In the genomic region with DNA sequence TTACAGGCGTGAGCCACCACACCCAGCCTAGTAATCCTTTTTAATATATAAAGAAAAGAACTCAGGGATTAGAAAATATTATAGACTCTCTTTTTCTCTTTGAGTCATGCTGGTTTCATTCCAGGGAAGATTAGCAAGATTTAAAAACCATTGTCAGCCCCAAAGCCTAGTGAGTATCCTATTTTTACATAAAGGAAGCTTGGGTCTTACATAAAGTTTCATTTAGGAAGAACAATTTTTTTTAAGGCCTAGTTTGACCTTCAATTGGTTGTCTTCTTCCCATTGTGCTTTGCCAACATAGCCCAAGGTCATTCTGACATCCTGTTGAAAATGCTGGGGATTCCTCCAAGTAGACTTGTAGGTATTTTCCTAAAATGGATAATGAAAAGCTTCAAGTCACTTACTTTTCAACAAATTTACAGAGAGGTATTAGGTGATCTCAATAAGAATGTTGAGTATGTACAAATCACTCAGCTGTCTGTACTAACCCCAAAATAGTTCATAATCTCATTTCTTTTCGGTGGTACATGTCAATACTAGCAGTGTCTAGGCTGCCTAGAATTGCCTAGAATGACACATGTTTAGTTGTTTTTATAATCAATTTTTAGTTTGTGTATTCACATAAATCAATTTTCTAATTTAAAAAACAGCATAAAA, we compare ENCODE assay signal across 13 cellular contexts. TPM values are rescaled to one million over a fixed set of nuclear protein-coding genes. Genes with fewer than 3 reads are reported as not detected.
DNase-seq lines count a peak whose midpoint lies in the region; ATAC-seq and TF ChIP-seq lines count a peak whose summit lies in the region.
"Had no signal": no experiment of that assay in that cellular context is flagged by ENCODE, and none has a peak within 500 bp of the region (broad histone marks: within the 10 kb centered on the region; RNA-seq: fewer than 3 reads in every experiment).

No MANE protein-coding gene starts in this region.

- intact Hi-C loops in heart left ventricle (cut with DNase I): loop anchor here in 9 of 10 donors (5.0 to 10.0 kb wide), 11 partner anchors 37 to 420 kb away; a partner anchor contains a TSS

- H2BK12ac ChIP-seq in mesenchymal stem cell (ENCODE audit: low read length in 2 of 2): no peak overlapping the region

- H3K27me3 ChIP-seq in GM06990 (replicated peaks; ENCODE audit: control insufficient read depth, insufficient read depth, low read length) (no peaks in the 10 kb centered on the region), mesenchymal stem cell (ENCODE audit: control insufficient read depth in 1 of 2, insufficient read depth in 1 of 2, low read length in 2 of 2) (no peaks in the 10 kb centered on the region), heart left ventricle (no peaks in the 10 kb centered on the region)
- H3K27me3 ChIP-seq: neural progenitor cell, transverse colon had no signal

- ATAC-seq in HG02610 (IDR thresholded peaks at IDR 0.05; ENCODE audit: unreplicated experiment): peak; percentile 13
- ATAC-seq in heart left ventricle: no peak
- ATAC-seq: left colon had no signal

- no peak overlapping the region for H2BK120ac ChIP-seq in mesenchymal stem cell (ENCODE audit: low read depth, low read length)

- TF ChIP-seq CTCF in GM06990 (IDR thresholded peaks at IDR 0.05; ENCODE audit: insufficient read depth, low read length, poor library complexity, severe bottlenecking) (no peak), heart left ventricle (IDR thresholded peaks at IDR 0.05) (no peak)

- no peak overlapping the region for H2BK5ac ChIP-seq in mesenchymal stem cell (ENCODE audit: low read depth, low read length, poor library complexity, severe bottlenecking)

- no peaks in the 10 kb centered on the region for H3K36me3 Mint-ChIP-seq in activated naive CD8-positive, alpha-beta T cell
- H3K36me3 Mint-ChIP-seq: neural progenitor cell had no signal

- no peaks in the 10 kb centered on the region for H3K9me3 ChIP-seq in mesenchymal stem cell (ENCODE audit: control insufficient read depth, low read length)
- no peaks in the 10 kb centered on the region for H3K9me3 ChIP-seq in heart left ventricle
- H3K9me3 ChIP-seq: transverse colon had no signal

- peaks cover 4% of the 10 kb centered on the region for H3K79me1 ChIP-seq in mesenchymal stem cell (replicated peaks; ENCODE audit: low read length, poor library complexity, severe bottlenecking)

- no peak overlapping the region for H3K27ac ChIP-seq in mesenchymal stem cell (ENCODE audit: low read length, poor library complexity, severe bottlenecking)
- H3K27ac ChIP-seq in heart left ventricle: peak overlapping the region in 1 of 12 donors; percentile 12
- H3K27ac ChIP-seq: coronary artery, neural progenitor cell, transverse colon had no signal

- no peak overlapping the region for H3K4me3 Mint-ChIP-seq in activated naive CD8-positive, alpha-beta T cell
- H3K4me3 Mint-ChIP-seq: activated CD4-positive, alpha-beta T cell treated with anti-CD3 and anti-CD28 coated beads, Interleukin-2, amount 10 ng/mL, durations not matched to agents 7 days and 5 days; neural progenitor cell had no signal

- H2BK15ac ChIP-seq in mesenchymal stem cell (ENCODE audit: low read depth, poor library complexity, severe bottlenecking): no peak overlapping the region

- WGBS in mesenchymal stem cell: no CpG with 5 or more reads among the region's 2 CpGs
- 68 to 74% (median 69%) methylated on average over 2 of the region's 2 CpGs for WGBS in heart left ventricle, 4 donors

- H3K18ac ChIP-seq in mesenchymal stem cell (ENCODE audit: low read depth in 1 of 2, low read length in 2 of 2): no peak overlapping the region

- H3K9me3 Mint-ChIP-seq in activated naive CD8-positive, alpha-beta T cell (ENCODE audit: low read depth): no peaks in the 10 kb centered on the region
- H3K9me3 Mint-ChIP-seq: activated CD4-positive, alpha-beta T cell treated with anti-CD3 and anti-CD28 coated beads, Interleukin-2, amount 10 ng/mL, durations not matched to agents 7 days and 5 days; neural progenitor cell had no signal

- no peak overlapping the region for H3K4me3 ChIP-seq in GM06990 (replicated peaks; ENCODE audit: low read depth, low read length)
- no peak overlapping the region for H3K4me3 ChIP-seq in mesenchymal stem cell (ENCODE audit: insufficient read depth in 1 of 2, low read depth in 1 of 2, low read length in 2 of 2)
- H3K4me3 ChIP-seq in heart left ventricle: no peak overlapping the region
- H3K4me3 ChIP-seq: coronary artery, neural progenitor cell, transverse colon had no signal

- H4K91ac ChIP-seq in mesenchymal stem cell (ENCODE audit: low read length): no peak overlapping the region

- H4K8ac ChIP-seq in mesenchymal stem cell (ENCODE audit: low read length): no peak overlapping the region

- H2AK5ac ChIP-seq in mesenchymal stem cell (ENCODE audit: low read length, severe bottlenecking): no peak overlapping the region

- H2AFZ ChIP-seq in mesenchymal stem cell (ENCODE audit: low read depth, low read length): no peak overlapping the region
- H2AFZ ChIP-seq: neural progenitor cell had no signal

- DNase-seq in GM06990 (ENCODE audit: extremely low read depth, insufficient read length): peak; percentile 30
- DNase-seq in mesenchymal stem cell: no peak
- DNase-seq in NCI-H2227 (lab: John Stamatoyannopoulos, UW; ENCODE audit: unreplicated experiment): no peak
- DNase-seq in heart left ventricle: no peak
- DNase-seq in Kasumi-1 (lab: John Stamatoyannopoulos, UW): no peak
- DNase-seq in NCI-H2227 treated with DMSO at 0.1 percent for 48 hours (lab: John Stamatoyannopoulos, UW): no peak
- DNase-seq: activated CD4-positive, alpha-beta T cell treated with anti-CD3 and anti-CD28 coated beads, Interleukin-2, amount 10 ng/mL, durations not matched to agents 7 days and 5 days; left colon; transverse colon had no signal

- H3K36me3 ChIP-seq in GM06990 (ENCODE audit: control insufficient read depth, insufficient read depth, low read length): no peaks in the 10 kb centered on the region
- no peaks in the 10 kb centered on the region for H3K36me3 ChIP-seq in mesenchymal stem cell (ENCODE audit: control insufficient read depth in 1 of 2, insufficient read depth in 2 of 2, low read depth in 1 of 2, low read length in 2 of 2)
- no peaks in the 10 kb centered on the region for H3K36me3 ChIP-seq in heart left ventricle
- H3K36me3 ChIP-seq: neural progenitor cell, transverse colon had no signal

- no peak overlapping the region for H3K23ac ChIP-seq in mesenchymal stem cell (ENCODE audit: low read length in 2 of 2)

- H3K27me3 Mint-ChIP-seq in activated naive CD8-positive, alpha-beta T cell: no peaks in the 10 kb centered on the region
- H3K27me3 Mint-ChIP-seq: activated CD4-positive, alpha-beta T cell treated with anti-CD3 and anti-CD28 coated beads, Interleukin-2, amount 10 ng/mL, durations not matched to agents 7 days and 5 days had no signal

- peak overlapping the region; percentile 70 for H3K27ac Mint-ChIP-seq in activated naive CD8-positive, alpha-beta T cell
- H3K27ac Mint-ChIP-seq: neural progenitor cell had no signal

- H3K14ac ChIP-seq in mesenchymal stem cell (ENCODE audit: low read length in 2 of 2): no peak overlapping the region

- peaks cover 45% of the 10 kb centered on the region for H3K4me1 Mint-ChIP-seq in activated naive CD8-positive, alpha-beta T cell (ENCODE audit: low read depth)

- H3K9ac ChIP-seq in mesenchymal stem cell (ENCODE audit: low read length): peak overlapping the region; percentile 27
- H3K9ac ChIP-seq: neural progenitor cell had no signal

- H3K4me2 ChIP-seq in mesenchymal stem cell (ENCODE audit: low read length, poor library complexity, severe bottlenecking): no peak overlapping the region
- H3K4me2 ChIP-seq: neural progenitor cell had no signal

- TF ChIP-seq POLR2A in heart left ventricle (IDR thresholded peaks at IDR 0.05): no peak

- H3K4me1 ChIP-seq in mesenchymal stem cell (ENCODE audit: control insufficient read depth, insufficient read depth, low read depth, low read length) (peaks cover 1% of the 10 kb centered on the region), heart left ventricle (peaks cover 0 to 30% (median 8%) of the 10 kb centered on the region in 12 donors)

- H3K4ac ChIP-seq in mesenchymal stem cell (ENCODE audit: low read depth in 1 of 2, low read length in 2 of 2): no peak overlapping the region

RNA-seq across cellular contexts. Expression of a gene that starts 4.3 kb away (rescaled TPM):
- polyA plus RNA-seq in mesenchymal stem cell (2013, experiment 1 of 2): 1.3 TPM
- 1.3 TPM for polyA plus RNA-seq in mesenchymal stem cell (2013, experiment 2 of 2)
- 1 to 10 TPM in 1 of 9 donors, under 1 TPM in 7, not detected in 1; 0.04 to 2.0 (median 0.14) TPM for total RNA-seq in heart left ventricle
- polyA plus RNA-seq in heart left ventricle: under 1 TPM in 1 of 2 donors, not detected in 1; 0.04 TPM

RNA-seq across cellular contexts. Expression of a gene that starts 44.9 kb away (rescaled TPM):
- polyA plus RNA-seq in mesenchymal stem cell (2013, experiment 1 of 2): 8.2 TPM
- 8.4 TPM for polyA plus RNA-seq in mesenchymal stem cell (2013, experiment 2 of 2)
- total RNA-seq in heart left ventricle: 10 to 100 TPM; 12.9 to 21.6 (median 15.9) TPM
- polyA plus RNA-seq in heart left ventricle: 10 to 100 TPM in 1 of 2 donors, 1 to 10 TPM in 1; 10.0 to 15.5 TPM
